In genomic region chr20:38109657-38110524, GRCh38 we compare ENCODE assay signal across 1 cellular context.
TF ChIP-seq lines count a peak whose summit lies in the region.

No MANE protein-coding gene starts in this region.

TF ChIP-seq in HepG2, 621 proteins besides CTCF, POLR2A, EP300 and RAD21 (continued from another document and continues in another):
- TF ChIP-seq BCL6 (CRISPR knock-in tag; IDR thresholded peaks at IDR 0.05), result peak; percentile 76
- no peak for TF ChIP-seq PRDM4 (CRISPR knock-in tag; IDR thresholded peaks at IDR 0.05; ENCODE audit: borderline replicate concordance)
- TF ChIP-seq NRL (CRISPR knock-in tag; IDR thresholded peaks at IDR 0.05; ENCODE audit: borderline replicate concordance), result no peak
- TF ChIP-seq SMC3 (IDR thresholded peaks at IDR 0.05; ENCODE audit: low read length), result no peak
- 0 out of 2 replicates have a peak, but pooled peaks have one; percentile 36 for TF ChIP-seq HNF1B (CRISPR knock-in tag; IDR thresholded peaks at IDR 0.05)
- TF ChIP-seq ZNF253 (CRISPR knock-in tag; IDR thresholded peaks at IDR 0.05; ENCODE audit: borderline replicate concordance), result no peak
- TF ChIP-seq REST (IDR thresholded peaks at IDR 0.05; ENCODE audit: borderline replicate concordance in 1 of 2, low read depth in 1 of 2, low read length in 2 of 2), result no peak
- TF ChIP-seq ARID5B (CRISPR knock-in tag; IDR thresholded peaks at IDR 0.05), result peak; percentile 93
- TF ChIP-seq SPEN (CRISPR knock-in tag; IDR thresholded peaks at IDR 0.05; ENCODE audit: low read depth), result no peak
- no peak for TF ChIP-seq YEATS4 (CRISPR knock-in tag; IDR thresholded peaks at IDR 0.05; ENCODE audit: borderline replicate concordance)
- TF ChIP-seq ZNF570 (CRISPR knock-in tag; IDR thresholded peaks at IDR 0.05; ENCODE audit: borderline replicate concordance), result no peak
- no peak for TF ChIP-seq ZNF720 (CRISPR knock-in tag; IDR thresholded peaks at IDR 0.05)
- 0 out of 2 replicates have a peak, but pooled peaks have one; percentile 69 for TF ChIP-seq ZNF691 (CRISPR knock-in tag; IDR thresholded peaks at IDR 0.05; ENCODE audit: borderline replicate concordance, low read depth)
- peak; percentile 56; the same call in 1 of the 2 replicates for TF ChIP-seq CREM (IDR thresholded peaks at IDR 0.05)
- no peak for TF ChIP-seq CREM (CRISPR knock-in tag; IDR thresholded peaks at IDR 0.05)
- no peak for TF ChIP-seq NCOA5 (CRISPR knock-in tag; IDR thresholded peaks at IDR 0.05)
- TF ChIP-seq MEF2D (CRISPR knock-in tag; IDR thresholded peaks at IDR 0.05), result no peak
- TF ChIP-seq HIVEP1 (CRISPR knock-in tag; IDR thresholded peaks at IDR 0.05), result no peak
- no peak for TF ChIP-seq ZNF432 (CRISPR knock-in tag; IDR thresholded peaks at IDR 0.05; ENCODE audit: borderline replicate concordance)
- TF ChIP-seq CSRNP2 (CRISPR knock-in tag; conservative IDR thresholded peaks at IDR 0.05; ENCODE audit: low read depth), result no peak
- no peak for TF ChIP-seq ZFP82 (CRISPR knock-in tag; IDR thresholded peaks at IDR 0.05; ENCODE audit: borderline replicate concordance)
- TF ChIP-seq ONECUT2 (CRISPR knock-in tag; IDR thresholded peaks at IDR 0.05), result no peak
- peak; percentile 7 for TF ChIP-seq U2AF1 (optimal IDR thresholded peaks at IDR 0.05; ENCODE audit: low read depth, low read length)
- no peak for TF ChIP-seq RFX5 (IDR thresholded peaks at IDR 0.05; ENCODE audit: low read depth, low read length)
- no peak; the same call in 1 of the 2 replicates for TF ChIP-seq ZNF687 (CRISPR knock-in tag; IDR thresholded peaks at IDR 0.05)
- TF ChIP-seq ELF1 (CRISPR knock-in tag; IDR thresholded peaks at IDR 0.05), result 0 out of 2 replicates have a peak, but pooled peaks have one; percentile 1
- TF ChIP-seq ZNF615 (CRISPR knock-in tag; IDR thresholded peaks at IDR 0.05; ENCODE audit: borderline replicate concordance), result no peak
- TF ChIP-seq THYN1 (CRISPR knock-in tag; IDR thresholded peaks at IDR 0.05; ENCODE audit: borderline replicate concordance, low read depth), result no peak
- no peak for TF ChIP-seq FOXK2 (IDR thresholded peaks at IDR 0.05)
- TF ChIP-seq ZSCAN29 (CRISPR knock-in tag; conservative IDR thresholded peaks at IDR 0.05), result no peak
- no peak for TF ChIP-seq ZNF768 (CRISPR knock-in tag; IDR thresholded peaks at IDR 0.05)
- no peak for TF ChIP-seq LBX2 (CRISPR knock-in tag; IDR thresholded peaks at IDR 0.05; ENCODE audit: borderline replicate concordance)
- TF ChIP-seq FOXK1 (CRISPR knock-in tag; IDR thresholded peaks at IDR 0.05; ENCODE audit: borderline replicate concordance, low read depth), result peak; percentile 26; the same call in 1 of the 2 replicates
- TF ChIP-seq FOXP1 (IDR thresholded peaks at IDR 0.05), result no peak
- TF ChIP-seq FOXP1 (CRISPR knock-in tag; IDR thresholded peaks at IDR 0.05), result 0 out of 2 replicates have a peak, but pooled peaks have one; percentile 24
- TF ChIP-seq PCBP1 (IDR thresholded peaks at IDR 0.05; ENCODE audit: borderline replicate concordance, low read depth, low read length), result no peak
- TF ChIP-seq ZFYVE20 (CRISPR knock-in tag; IDR thresholded peaks at IDR 0.05; ENCODE audit: borderline replicate concordance, low read depth), result no peak
- TF ChIP-seq ZNF326 (CRISPR knock-in tag; IDR thresholded peaks at IDR 0.05; ENCODE audit: borderline replicate concordance), result no peak
